Comparison of ENCODE assay signal across 21 cellular contexts in genomic region chr2:134334542-134335353, GRCh38.
"Had no signal": no experiment of that assay in that cellular context is flagged by ENCODE, and none has a peak within 500 bp of the region (broad histone marks: within the 10 kb centered on the region; RNA-seq: fewer than 3 reads in every experiment).

No MANE protein-coding gene starts in this region.

- H3K9me3 ChIP-seq: body of pancreas, esophagus muscularis mucosa, tibial artery had no signal

- FAIRE-seq: keratinocyte, urothelium cell line had no signal

- H3K36me3 ChIP-seq: tibial artery had no signal

- H3K4me1 ChIP-seq: body of pancreas had no signal

- H3K4me3 ChIP-seq: body of pancreas, coronary artery, esophagus muscularis mucosa, tibial artery had no signal

- ATAC-seq: body of pancreas; left lobe of liver; naive thymus-derived CD8-positive, alpha-beta T cell; stimulated activated effector memory CD8-positive, alpha-beta T cell treated with anti-CD3 and anti-CD28 coated beads, Interleukin-12 subunit alpha, Interleukin-12 subunit beta, amount 100 ng/mL, for 72 hours had no signal

- DNase-seq: activated CD4-positive, alpha-beta memory T cell treated with anti-CD3 and anti-CD28 coated beads for 36 hours; activated CD4-positive, alpha-beta T cell treated with anti-CD3 and anti-CD28 coated beads for 1 hour; activated gamma-delta T cell; activated T-cell treated with anti-CD3 and anti-CD28 coated beads, Interleukin-2, amount 50 U/mL, for 48 hours; amniotic stem cell; body of pancreas; central memory CD4-positive, alpha-beta T cell; hippocampal formation; mammary epithelial cell; naive thymus-derived CD8-positive, alpha-beta T cell; stimulated activated CD4-positive, alpha-beta T cell treated with anti-CD3 and anti-CD28 coated beads, Interleukin-12 subunit alpha, Interleukin-12 subunit beta, amount 100 ng/mL, for 4 hours; stimulated activated CD4-positive, alpha-beta T cell treated with anti-CD3 and anti-CD28 coated beads, Interleukin-2, amount 100 ng/mL, for 24 hours; T1000; tibial artery had no signal

- H3K27me3 ChIP-seq: body of pancreas, esophagus muscularis mucosa, tibial artery had no signal

- H3K27ac ChIP-seq: body of pancreas, coronary artery, esophagus muscularis mucosa, parathyroid adenoma, tibial artery had no signal
